Comparison of ENCODE assay signal across 8 cellular contexts in the genomic region with DNA sequence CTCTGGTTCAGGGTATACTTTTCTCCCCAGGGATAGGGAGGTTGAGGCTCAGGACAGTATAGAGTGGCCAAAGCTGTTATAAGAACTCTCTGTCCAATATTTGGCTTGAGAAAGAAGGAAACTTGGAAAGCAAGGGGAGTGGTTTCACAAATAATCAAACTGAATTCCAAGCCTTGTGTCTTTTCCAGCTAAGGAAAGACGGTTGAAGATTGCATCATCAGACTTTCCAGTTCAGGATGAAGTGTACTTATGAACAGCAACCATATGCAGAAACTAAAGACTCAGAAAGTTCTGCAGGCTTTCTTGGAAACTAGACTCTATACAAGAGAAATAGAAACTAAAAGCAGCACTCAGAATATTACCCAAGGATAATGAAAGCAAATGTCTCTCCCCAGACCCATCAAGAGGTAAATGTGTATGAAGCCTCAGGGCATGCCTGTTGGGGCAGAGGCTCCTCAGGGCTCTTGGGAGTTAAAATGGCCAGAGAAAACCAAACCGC. TPM values are rescaled to one million over a fixed set of nuclear protein-coding genes. Genes with fewer than 3 reads are reported as not detected.
DNase-seq lines count a peak whose midpoint lies in the region; ATAC-seq and TF ChIP-seq lines count a peak whose summit lies in the region.

No MANE protein-coding gene starts in this region.

- H2AFZ ChIP-seq in KMS-11 (ENCODE audit: low read depth) (peak overlapping the region; percentile 34), fibroblast of lung (ENCODE audit: low read length) (no peak overlapping the region)

- H3K4me1 ChIP-seq in BLaER1 treated with 17β-estradiol and CSF1 and Interleukin-3, amounts not matched to agents 10 nM and 100 nM: peaks cover 23 to 39% (median 34%) of the 10 kb centered on the region in 10 experiments
- H3K4me1 ChIP-seq in KMS-11 (ENCODE audit: low read depth, poor library complexity, severe bottlenecking): peaks cover 12% of the 10 kb centered on the region
- no peaks in the 10 kb centered on the region for H3K4me1 ChIP-seq in fibroblast of lung (ENCODE audit: control insufficient read depth, extremely low read depth, insufficient read depth, low read length)
- H3K4me1 ChIP-seq in upper lobe of right lung: peaks cover 17% of the 10 kb centered on the region

- intact Hi-C loops in upper lobe of right lung (cut with DNase I): no loop called here

- no peaks in the 10 kb centered on the region for H3K79me2 ChIP-seq in KMS-11 (ENCODE audit: insufficient read depth, low read depth)
- no peaks in the 10 kb centered on the region for H3K79me2 ChIP-seq in fibroblast of lung (ENCODE audit: control insufficient read depth, insufficient read depth, low read length)

- no peaks in the 10 kb centered on the region for H3K36me3 ChIP-seq in BLaER1 treated with 17β-estradiol and CSF1 and Interleukin-3, amounts not matched to agents 10 nM and 100 nM
- H3K36me3 ChIP-seq in KMS-11 (ENCODE audit: insufficient read depth) (no peaks in the 10 kb centered on the region), fibroblast of lung (ENCODE audit: control insufficient read depth, insufficient read depth, low read length) (no peaks in the 10 kb centered on the region), upper lobe of right lung (no peaks in the 10 kb centered on the region)

- H3K9ac ChIP-seq in BLaER1 treated with 17β-estradiol and CSF1 and Interleukin-3, amounts not matched to agents 10 nM and 100 nM: no peak overlapping the region
- H3K9ac ChIP-seq in KMS-11 (no peak overlapping the region), fibroblast of lung (ENCODE audit: insufficient read depth, low read length) (no peak overlapping the region)

- no peaks in the 10 kb centered on the region for H4K20me1 ChIP-seq in BLaER1 treated with 17β-estradiol and CSF1 and Interleukin-3, amounts not matched to agents 10 nM and 100 nM
- no peaks in the 10 kb centered on the region for H4K20me1 ChIP-seq in KMS-11 (ENCODE audit: insufficient read depth)
- H4K20me1 ChIP-seq in fibroblast of lung (ENCODE audit: control insufficient read depth, extremely low read depth, insufficient read depth, low read length): no peaks in the 10 kb centered on the region

- TF ChIP-seq CTCF in KMS-11 (conservative IDR thresholded peaks at IDR 0.05; ENCODE audit: low read depth, low read length) (no peak), fibroblast of lung (conservative IDR thresholded peaks at IDR 0.05 in 1 of 2, IDR thresholded peaks at IDR 0.05 in 1 of 2; ENCODE audit: low read depth in 1 of 2, low read length in 2 of 2) (no peak), upper lobe of right lung (IDR thresholded peaks at IDR 0.05) (no peak)

- DNase-seq in fibroblast of lung (ENCODE audit: low read depth in 2 of 2) (peak; percentile 10 to 83), upper lobe of right lung (peak; percentile 19), cortex of kidney (lab: John Stamatoyannopoulos, UW) (no peak), NCI-H1092 treated with DMSO at 0.1 percent for 48 hours (lab: John Stamatoyannopoulos, UW) (no peak), Kasumi-1 (lab: John Stamatoyannopoulos, UW) (no peak)

- ATAC-seq in GM19463 (IDR thresholded peaks at IDR 0.05; ENCODE audit: unreplicated experiment) (peak; percentile 75), upper lobe of right lung (peak; percentile 20)

- no peaks in the 10 kb centered on the region for H3K27me3 ChIP-seq in BLaER1 treated with 17β-estradiol and CSF1 and Interleukin-3, amounts not matched to agents 10 nM and 100 nM
- H3K27me3 ChIP-seq in KMS-11 (ENCODE audit: insufficient read depth, low read depth) (no peaks in the 10 kb centered on the region), fibroblast of lung (ENCODE audit: control insufficient read depth, insufficient read depth, low read length) (peaks cover 6% of the 10 kb centered on the region), upper lobe of right lung (no peaks in the 10 kb centered on the region)

- no peak overlapping the region for H3K4me3 ChIP-seq in BLaER1 treated with 17β-estradiol and CSF1 and Interleukin-3, amounts not matched to agents 10 nM and 100 nM
- H3K4me3 ChIP-seq in KMS-11 (IDR thresholded peaks at IDR 0.05; ENCODE audit: insufficient read depth, low read depth, low read length) (no peak overlapping the region), fibroblast of lung (replicated peaks in 1 of 4; ENCODE audit: control extremely low read depth in 1 of 4, insufficient read depth in 1 of 4, low read depth in 3 of 4, low read length in 4 of 4) (peak overlapping the region in 3 of 4 experiments; percentile 3 to 24 (median 21)), upper lobe of right lung (peak overlapping the region; percentile 1)

- H3K9me3 ChIP-seq in BLaER1 treated with 17β-estradiol and CSF1 and Interleukin-3, amounts not matched to agents 10 nM and 100 nM (replicated peaks in 1 of 11): no peaks in the 10 kb centered on the region
- H3K9me3 ChIP-seq in fibroblast of lung (ENCODE audit: control insufficient read depth, insufficient read depth, low read depth, low read length): no peaks in the 10 kb centered on the region
- H3K9me3 ChIP-seq in upper lobe of right lung: no peaks in the 10 kb centered on the region

- peak overlapping the region; percentile 26 to 83 (median 61); a peak in 21 of 22 replicates for H3K4me2 ChIP-seq in BLaER1 treated with 17β-estradiol and CSF1 and Interleukin-3, amounts not matched to agents 10 nM and 100 nM
- H3K4me2 ChIP-seq in KMS-11: peak overlapping the region; percentile 19; the same call in 1 of the 2 replicates
- H3K4me2 ChIP-seq in fibroblast of lung (ENCODE audit: extremely low read depth, insufficient read depth, low read length): no peak overlapping the region

- peak overlapping the region in 2 of 11 experiments; percentile 33 to 41; a peak in 2 of 22 replicates for H3K27ac ChIP-seq in BLaER1 treated with 17β-estradiol and CSF1 and Interleukin-3, amounts not matched to agents 10 nM and 100 nM
- H3K27ac ChIP-seq in KMS-11 (no peak overlapping the region), fibroblast of lung (ENCODE audit: insufficient read depth, low read length) (no peak overlapping the region), upper lobe of right lung (peak overlapping the region; percentile 61)

RNA-seq across cellular contexts. Expression of a gene that starts 46.4 kb away (rescaled TPM):
- total RNA-seq in fibroblast of lung (under 0.01 and 0.17 TPM in 2 replicates), upper lobe of right lung (255 TPM)
- polyA plus RNA-seq in fibroblast of lung: not detected in 2 replicates
- polyA plus RNA-seq in fibroblast of lung (2012): not detected in 2 replicates
- polyA minus RNA-seq in fibroblast of lung (ENCODE audit: low replicate concordance): not detected in 2 replicates

Comparison
In these comparisons a context has a peak if more than half of its experiments do, and no peak if none do; other contexts are left out.
1. H3K4me3 ChIP-seq: peak in fibroblast of lung (3 of 4) and upper lobe of right lung (single experiment); none in BLaER1 treated with 17β-estradiol and CSF1 and Interleukin-3, amounts not matched to agents 10 nM and 100 nM (0 of 10) and KMS-11 (single experiment).
2. DNase-seq: peak in fibroblast of lung (2 of 2) and upper lobe of right lung (single experiment); none in cortex of kidney (single experiment), NCI-H1092 treated with DMSO at 0.1 percent for 48 hours (single experiment) and Kasumi-1 (0 of 2).
3. RNA of a gene that starts 46.4 kb away (total RNA-seq): 255 TPM in upper lobe of right lung (single experiment); under 0.01 to 0.17 TPM in fibroblast of lung; every median in the first group is over 100 times any median in the second.